13 cellular contexts compared by ENCODE assay signal in the genomic region with DNA sequence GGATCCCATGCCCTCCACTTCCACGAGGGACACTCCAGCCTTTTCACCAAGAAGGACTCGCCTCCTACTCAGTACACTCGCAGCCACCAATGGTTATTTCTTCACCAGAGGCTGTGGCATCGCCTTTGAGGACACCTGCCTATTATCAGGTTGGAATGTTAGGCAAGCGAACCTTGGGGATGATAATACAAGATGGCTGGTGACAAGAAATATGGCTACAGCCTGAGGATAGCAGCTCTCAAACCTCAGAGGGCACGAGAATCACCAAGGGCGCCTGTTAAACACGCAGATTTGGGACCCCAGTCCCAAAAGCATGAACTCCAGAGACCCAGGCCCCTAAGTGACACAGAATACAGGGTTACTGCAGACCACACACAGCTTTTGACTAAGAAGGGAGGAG. TPM values are rescaled to one million over a fixed set of nuclear protein-coding genes. Genes with fewer than 3 reads are reported as not detected.
DNase-seq lines count a peak whose midpoint lies in the region; ATAC-seq, FAIRE-seq and TF ChIP-seq lines count a peak whose summit lies in the region.
"Had no signal": no experiment of that assay in that cellular context is flagged by ENCODE, and none has a peak within 500 bp of the region (broad histone marks: within the 10 kb centered on the region; RNA-seq: fewer than 3 reads in every experiment).

No MANE protein-coding gene starts in this region.

- H3K9ac ChIP-seq in HepG2 (ENCODE audit: insufficient read depth, low read depth, low read length) = no peak overlapping the region

- H3K79me2 ChIP-seq in HepG2 (ENCODE audit: insufficient read depth, low read length) = peaks cover 54% of the 10 kb centered on the region

- no TSS peak for BruUV-seq in HepG2 (replicated peaks; lab: Mats Ljungman, UMichigan)
- BruUV-seq in Calu3 (replicated peaks; lab: Mats Ljungman, UMichigan) = no TSS peak

- ATAC-seq in HepG2 = no peak
- no peak for ATAC-seq in right lobe of liver
- no peak for ATAC-seq in activated naive CD8-positive, alpha-beta T cell treated with anti-CD3 and anti-CD28 coated beads, Interleukin-2, amount 50 U/mL, for 24 hours
- ATAC-seq in naive B cell (ENCODE audit: low read depth in 2 of 2) = no peak
- ATAC-seq in GM18867 (IDR thresholded peaks at IDR 0.05; ENCODE audit: unreplicated experiment) = no peak

- H3K4me3 ChIP-seq in HepG2 (replicated peaks in 1 of 3; ENCODE audit: insufficient read depth in 1 of 3, low read depth in 2 of 3, low read length in 3 of 3) = peak overlapping the region in 1 of 3 experiments; percentile 64; a peak in 1 of 6 replicates
- H3K4me3 ChIP-seq in right lobe of liver = no peak overlapping the region
- H3K4me3 ChIP-seq: mucosa of descending colon had no signal

- WGBS in HepG2 (ENCODE audit: low lambda C conversion rate) = 87% methylated on average over 8 of the region's 8 CpGs
- WGBS in right lobe of liver (ENCODE audit: insufficient coverage, low coverage, low lambda C conversion rate, missing lambda C conversion rate) = 88% methylated on average over 4 of the region's 8 CpGs

- H3K4me1 ChIP-seq in HepG2 (ENCODE audit: insufficient read depth, low read length) = peaks cover 62% of the 10 kb centered on the region
- H3K4me1 ChIP-seq in right lobe of liver = peaks cover 0 to 58% (median 11%) of the 10 kb centered on the region in 4 donors

- H3K9me3 ChIP-seq in HepG2 (ENCODE audit: low read length) (no peaks in the 10 kb centered on the region), right lobe of liver (no peaks in the 10 kb centered on the region)
- H3K9me3 ChIP-seq: heart right ventricle, mucosa of descending colon had no signal

- H3K4me1 Mint-ChIP-seq in activated naive CD8-positive, alpha-beta T cell treated with anti-CD3 and anti-CD28 coated beads, Interleukin-2, amount 50 U/mL, for 24 hours = peaks cover 99% of the 10 kb centered on the region
- H3K4me1 Mint-ChIP-seq in naive B cell = peaks cover 80 to 94% (median 91%) of the 10 kb centered on the region in 3 donors
- H3K4me1 Mint-ChIP-seq in Calu3 (ENCODE audit: low read depth, unreplicated experiment) = peaks cover 30% of the 10 kb centered on the region

- no peak for TF ChIP-seq CTCF in HepG2 (CRISPR knock-in tag; IDR thresholded peaks at IDR 0.05)
- no peak for TF ChIP-seq CTCF in right lobe of liver (IDR thresholded peaks at IDR 0.05)
- TF ChIP-seq CTCF in Calu3 (IDR thresholded peaks at IDR 0.05; ENCODE audit: unreplicated experiment) = no peak

- no peak overlapping the region for H2AFZ ChIP-seq in HepG2 (ENCODE audit: low read length)

- peak overlapping the region; percentile 90 for H3K27ac Mint-ChIP-seq in activated naive CD8-positive, alpha-beta T cell treated with anti-CD3 and anti-CD28 coated beads, Interleukin-2, amount 50 U/mL, for 24 hours
- peak overlapping the region in 4 of 6 donors; percentile 52 to 90 (median 71) for H3K27ac Mint-ChIP-seq in naive B cell
- no peak overlapping the region for H3K27ac Mint-ChIP-seq in Calu3 (ENCODE audit: unreplicated experiment)

- H3K36me3 Mint-ChIP-seq in activated naive CD8-positive, alpha-beta T cell treated with anti-CD3 and anti-CD28 coated beads, Interleukin-2, amount 50 U/mL, for 24 hours (ENCODE audit: low read depth) = peaks cover 3% of the 10 kb centered on the region
- H3K36me3 Mint-ChIP-seq in naive B cell = peaks cover 0 to 5% of the 10 kb centered on the region in 2 donors
- no peaks in the 10 kb centered on the region for H3K36me3 Mint-ChIP-seq in Calu3 (ENCODE audit: insufficient read depth, unreplicated experiment)

- peak overlapping the region; percentile 68 for H3K4me2 ChIP-seq in HepG2 (ENCODE audit: low read depth, low read length)

- H3K27me3 ChIP-seq in HepG2 (ENCODE audit: control insufficient read depth in 1 of 2, insufficient read depth in 2 of 2, low read length in 2 of 2) = no peaks in the 10 kb centered on the region
- H3K27me3 ChIP-seq in right lobe of liver = no peaks in the 10 kb centered on the region
- H3K27me3 ChIP-seq: heart right ventricle had no signal

- DNase-seq in HepG2 (ENCODE audit: low spot score) (no peak), right lobe of liver (no peak), naive B cell (no peak), Calu3 (no peak), NOMO-1 treated with dmso at 0.1 percent for 144 hours (lab: John Stamatoyannopoulos, UW; ENCODE audit: unreplicated experiment) (no peak)
- DNase-seq in activated naive CD8-positive, alpha-beta T cell treated with anti-CD3 and anti-CD28 coated beads, Interleukin-2, amount 50 U/mL, for 24 hours = no peak
- DNase-seq in activated CD4-positive, CD25-positive, alpha-beta regulatory T cell (lab: John Stamatoyannopoulos, UW) = no peak
- DNase-seq: activated T-cell treated with anti-CD3 and anti-CD28 coated beads, Interleukin-2, amount 50 U/mL, for 1 hour; mucosa of descending colon; NCI-H524 treated with DMSO at 0.1 percent for 48 hours; stimulated activated CD4-positive, alpha-beta T cell treated with anti-CD3 and anti-CD28 coated beads, Interleukin-15, amount 100 ng/mL, for 24 hours had no signal

- intact Hi-C loops in HepG2 (cut with micrococcal nuclease; ENCODE audit: unreplicated experiment) = no loop called here
- intact Hi-C loops in right lobe of liver (cut with DNase I) = no loop called here
- intact Hi-C loops in Calu3 (cut with micrococcal nuclease; ENCODE audit: unreplicated experiment) = no loop called here

- no peaks in the 10 kb centered on the region for H3K9me3 Mint-ChIP-seq in activated naive CD8-positive, alpha-beta T cell treated with anti-CD3 and anti-CD28 coated beads, Interleukin-2, amount 50 U/mL, for 24 hours
- H3K9me3 Mint-ChIP-seq in naive B cell (no peaks in the 10 kb centered on the region), Calu3 (ENCODE audit: low read depth, unreplicated experiment) (no peaks in the 10 kb centered on the region)

- no peak overlapping the region for H3K27ac ChIP-seq in HepG2 (ENCODE audit: extremely low read length, insufficient read depth, low read length)
- peak overlapping the region in 1 of 3 donors; percentile 13 for H3K27ac ChIP-seq in right lobe of liver

- TF ChIP-seq RAD21 in HepG2 (CRISPR knock-in tag; IDR thresholded peaks at IDR 0.05) = no peak

- FAIRE-seq in HepG2 (lab: Jason Lieb, UNC) = no peak

- CTCF ChIA-PET in HepG2 (lab: Yijun Ruan, JAX; ENCODE audit: low intra/inter-chr PET ratio, low total read pairs) = no interaction called here
- CTCF ChIA-PET in Calu3 (lab: Charles Lee) = no interaction called here

- in situ Hi-C loops in HepG2 (cut with HindIII; ENCODE audit: extremely low pct_ligation_motif_present, low pct_unique_long_range_greater_than_20kb) = no loop called here

- no peaks in the 10 kb centered on the region for H3K27me3 Mint-ChIP-seq in activated naive CD8-positive, alpha-beta T cell treated with anti-CD3 and anti-CD28 coated beads, Interleukin-2, amount 50 U/mL, for 24 hours
- no peaks in the 10 kb centered on the region for H3K27me3 Mint-ChIP-seq in naive B cell
- no peaks in the 10 kb centered on the region for H3K27me3 Mint-ChIP-seq in Calu3 (ENCODE audit: unreplicated experiment)

- H3K4me3 Mint-ChIP-seq in activated naive CD8-positive, alpha-beta T cell treated with anti-CD3 and anti-CD28 coated beads, Interleukin-2, amount 50 U/mL, for 24 hours = no peak overlapping the region
- H3K4me3 Mint-ChIP-seq in naive B cell = peak overlapping the region in 6 of 8 donors; percentile 4 to 69 (median 52)
- no peak overlapping the region for H3K4me3 Mint-ChIP-seq in Calu3 (ENCODE audit: low read depth, unreplicated experiment)

- POLR2A ChIA-PET in HepG2 (lab: Yijun Ruan, JAX) = no interaction called here

- TF ChIP-seq POLR2A in HepG2 (IDR thresholded peaks at IDR 0.05; ENCODE audit: insufficient read depth in 1 of 2, low read depth in 2 of 2, low read length in 2 of 2) (no peak), right lobe of liver (IDR thresholded peaks at IDR 0.05) (no peak)

- TF ChIP-seq EP300 in HepG2 (IDR thresholded peaks at IDR 0.05; ENCODE audit: low read depth in 2 of 2, low read length in 2 of 2) (no peak), HepG2 (CRISPR knock-in tag; IDR thresholded peaks at IDR 0.05; ENCODE audit: borderline replicate concordance) (no peak)

- H4K20me1 ChIP-seq in HepG2 (ENCODE audit: insufficient read depth, low read length) = peaks cover 56% of the 10 kb centered on the region

- no peaks in the 10 kb centered on the region for H3K36me3 ChIP-seq in HepG2 (replicated peaks in 1 of 2; ENCODE audit: control insufficient read depth in 1 of 2, insufficient read depth in 2 of 2, low read length in 2 of 2)
- H3K36me3 ChIP-seq in right lobe of liver = no peaks in the 10 kb centered on the region

TF ChIP-seq in HepG2, 621 proteins besides CTCF, POLR2A, EP300 and RAD21 (continues in another document):
- TF ChIP-seq THAP11 (CRISPR knock-in tag; IDR thresholded peaks at IDR 0.05) (no peak), SETDB1 (CRISPR knock-in tag; IDR thresholded peaks at IDR 0.05; ENCODE audit: borderline replicate concordance) (no peak), JARID2 (CRISPR knock-in tag; IDR thresholded peaks at IDR 0.05; ENCODE audit: insufficient replicate concordance) (no peak), CHCHD3 (CRISPR knock-in tag; IDR thresholded peaks at IDR 0.05) (no peak)

RNA-seq across cellular contexts. Expression of a gene that starts 58.1 kb away (rescaled TPM):
- total RNA-seq in HepG2 (2016; rRNA removed; fragmentation: Illumina TruSeq; extraction: Trizol) (20.1 and 21.3 TPM in 2 replicates), right lobe of liver (10 to 100 TPM; 14.8 to 46.2 (median 28.8) TPM), Calu3 (2022) (30.3 and 40.5 TPM in 2 replicates)
- 4.6 and 4.8 TPM in 2 replicates for total RNA-seq in HepG2 (2016; cell fraction: cytosol; rRNA removed; fragmentation: Illumina TruSeq; extraction: Trizol; ENCODE audit: low read depth)
- 20.2 and 20.6 TPM in 2 replicates for total RNA-seq in HepG2 (2016; cell fraction: insoluble cytoplasmic fraction; rRNA removed; fragmentation: Illumina TruSeq; extraction: Trizol)
- 12.9 and 13.2 TPM in 2 replicates for total RNA-seq in HepG2 (2016; cell fraction: membrane; rRNA removed; fragmentation: Illumina TruSeq; extraction: Trizol)
- total RNA-seq in HepG2 (2016; cell fraction: nucleus; rRNA removed; fragmentation: Illumina TruSeq; extraction: Trizol) = 21.3 and 24.7 TPM in 2 replicates
- polyA plus RNA-seq in HepG2 (2011; rRNA removed) (48.9 and 66.5 TPM in 2 replicates), naive B cell (ENCODE audit: low read depth in 6 of 6) (100 to 1,000 TPM; 165 to 235 (median 190) TPM)
- polyA plus RNA-seq in HepG2 (2011; cell fraction: cytosol; rRNA removed) = 36.2 and 36.3 TPM in 2 replicates
- 233 and 263 TPM in 2 replicates for polyA plus RNA-seq in HepG2 (2011; cell fraction: nucleus; rRNA removed)
- 33.2 and 38.1 TPM in 2 replicates for polyA plus RNA-seq in HepG2 (2012)
- 2.0 TPM in 2 replicates for polyA plus RNA-seq in HepG2 (2016; cell fraction: cytosol; fragmentation: Illumina TruSeq; extraction: Trizol; ENCODE audit: low read depth)
- polyA plus RNA-seq in HepG2 (2016; cell fraction: insoluble cytoplasmic fraction; fragmentation: Illumina TruSeq; extraction: Trizol; ENCODE audit: low read depth) = 22.9 and 27.1 TPM in 2 replicates
- 7.5 and 8.2 TPM in 2 replicates for polyA plus RNA-seq in HepG2 (2016; cell fraction: membrane; fragmentation: Illumina TruSeq; extraction: Trizol; ENCODE audit: low read depth)
- polyA plus RNA-seq in HepG2 (2016; cell fraction: nucleus; fragmentation: Illumina TruSeq; extraction: Trizol; ENCODE audit: insufficient read depth, low read depth) = 48.3 and 49.0 TPM in 2 replicates
- polyA minus RNA-seq in HepG2 (2011; rRNA and poly(A)+ RNA removed; ENCODE audit: low replicate concordance) = 20.1 and 43.0 TPM in 2 replicates
- polyA minus RNA-seq in HepG2 (2011; cell fraction: cytosol; rRNA and poly(A)+ RNA removed) = 16.4 and 17.8 TPM in 2 replicates
- polyA minus RNA-seq in HepG2 (2011; cell fraction: nucleus; rRNA and poly(A)+ RNA removed) = 66.4 and 72.6 TPM in 2 replicates

Comparison
In these comparisons a context has a peak if more than half of its experiments do, and no peak if none do; other contexts are left out.
1. H3K4me3 Mint-ChIP-seq: peak in naive B cell (6 of 8); none in activated naive CD8-positive, alpha-beta T cell treated with anti-CD3 and anti-CD28 coated beads, Interleukin-2, amount 50 U/mL, for 24 hours (single experiment) and Calu3 (single experiment).